In genomic region chr5:56357426-56357825, GRCh38 we compare ENCODE assay signal across 25 cellular contexts.
A peak's percentile ranks its signal among the peaks of the same experiment; 100 is the strongest.
DNase-seq lines count a peak whose midpoint lies in the region; ATAC-seq and TF ChIP-seq lines count a peak whose summit lies in the region.
"Had no signal": no experiment of that assay in that cellular context is flagged by ENCODE, and none has a peak within 500 bp of the region (broad histone marks: within the 10 kb centered on the region; RNA-seq: fewer than 3 reads in every experiment).

No MANE protein-coding gene starts in this region.

- TF ChIP-seq CTCF in nephron progenitor cell (IDR thresholded peaks at IDR 0.05) (no peak), CD14-positive monocyte (IDR thresholded peaks at IDR 0.05) (no peak)

- DNase-seq in HT-29 (ENCODE audit: low spot score) = peak; percentile 22
- peak; percentile 25 for DNase-seq in glomerular visceral epithelial cell (ENCODE audit: extremely low spot score)
- no peak for DNase-seq in nephron progenitor cell
- DNase-seq in NCI-H1694 treated with DMSO at 0.1 percent for 48 hours (lab: John Stamatoyannopoulos, UW) = no peak
- no peak for DNase-seq in CD14-positive monocyte (ENCODE audit: low spot score)
- DNase-seq in activated naive CD4-positive, alpha-beta T cell treated with anti-CD3 and anti-CD28 coated beads, Interleukin-2, amount 10 ng/mL, durations not matched to agents 7 days and 5 days = no peak
- DNase-seq: activated CD4-positive, alpha-beta T cell treated with anti-CD3 and anti-CD28 coated beads for 48 hours; activated gamma-delta T cell; activated T-cell treated with anti-CD3 and anti-CD28 coated beads, Interleukin-2, amount 50 U/mL, for 1 hour; cerebellar nuclear complex; gastrocnemius medialis; NCI-H1105; NCI-H2029; NCI-H526; NK-92 treated with Interleukin-12 subunit alpha and Interleukin-12 subunit beta, amount 100 ng/mL, for 24 hours; psoas muscle; SHP77; stimulated activated CD8-positive, alpha-beta memory T cell treated with anti-CD3 and anti-CD28 coated beads, Interleukin-4, amount 100 ng/mL, for 48 hours; stomach had no signal

- peak overlapping the region; percentile 84 for H3K27ac ChIP-seq in BLaER1
- H3K27ac ChIP-seq: gastrocnemius medialis, psoas muscle had no signal

- H3K4me3 Mint-ChIP-seq in nephron progenitor cell = no peak overlapping the region
- H3K4me3 Mint-ChIP-seq in CD14-positive monocyte = no peak overlapping the region
- H3K4me3 Mint-ChIP-seq in activated naive CD4-positive, alpha-beta T cell treated with anti-CD3 and anti-CD28 coated beads, Interleukin-2, amount 10 ng/mL, durations not matched to agents 7 days and 5 days = no peak overlapping the region
- H3K4me3 Mint-ChIP-seq: B cell; T-helper 2 cell treated with Interferon-gamma antibody and Interleukin-4, amounts not matched to agents 5 μg/mL and 100 μg/mL, for 36 hours had no signal

- H3K9ac ChIP-seq in BLaER1 = peak overlapping the region; percentile 62

- no peaks in the 10 kb centered on the region for H3K27me3 ChIP-seq in BLaER1
- H3K27me3 ChIP-seq: gastrocnemius medialis, stomach had no signal

- peaks cover 100% of the 10 kb centered on the region for H3K4me1 ChIP-seq in BLaER1
- H3K4me1 ChIP-seq: psoas muscle had no signal

- CTCF ChIA-PET in activated naive CD4-positive, alpha-beta T cell treated with anti-CD3 and anti-CD28 coated beads, Interleukin-2, amount 10 ng/mL, durations not matched to agents 7 days and 5 days (lab: Charles Lee) = interaction anchor here (1.5 kb wide), 1 partner anchor 10 kb away, joined by 3 read pairs; no protein-coding TSS in a partner anchor

- H3K27me3 Mint-ChIP-seq in nephron progenitor cell (ENCODE audit: low read depth, poor library complexity) (peaks cover 3% of the 10 kb centered on the region), CD14-positive monocyte (ENCODE audit: low read depth in 3 of 3) (peaks cover 1 to 11% (median 2%) of the 10 kb centered on the region in 3 donors)
- H3K27me3 Mint-ChIP-seq in activated naive CD4-positive, alpha-beta T cell treated with anti-CD3 and anti-CD28 coated beads, Interleukin-2, amount 10 ng/mL, durations not matched to agents 7 days and 5 days = peaks cover 13% of the 10 kb centered on the region
- H3K27me3 Mint-ChIP-seq: B cell had no signal

- no peaks in the 10 kb centered on the region for H4K20me1 ChIP-seq in BLaER1

- H3K27ac Mint-ChIP-seq in nephron progenitor cell (peak overlapping the region; percentile 86), CD14-positive monocyte (no peak overlapping the region)
- no peak overlapping the region for H3K27ac Mint-ChIP-seq in activated naive CD4-positive, alpha-beta T cell treated with anti-CD3 and anti-CD28 coated beads, Interleukin-2, amount 10 ng/mL, durations not matched to agents 7 days and 5 days
- H3K27ac Mint-ChIP-seq: B cell; T-helper 2 cell treated with Interferon-gamma antibody and Interleukin-4, amounts not matched to agents 5 μg/mL and 100 μg/mL, for 36 hours had no signal

- no peak overlapping the region for H3K4me3 ChIP-seq in BLaER1
- H3K4me3 ChIP-seq: gastrocnemius medialis, lung, PC-9, psoas muscle, stomach had no signal

- no peak for ATAC-seq in GM21381 (IDR thresholded peaks at IDR 0.05; ENCODE audit: unreplicated experiment)
- ATAC-seq: gastrocnemius medialis, psoas muscle had no signal

- H3K4me2 ChIP-seq in BLaER1 = peak overlapping the region; percentile 76

- peaks cover 10% of the 10 kb centered on the region for H3K9me3 ChIP-seq in BLaER1
- H3K9me3 ChIP-seq: gastrocnemius medialis, psoas muscle, stomach had no signal

- H3K36me3 ChIP-seq in BLaER1 = no peaks in the 10 kb centered on the region; the same call in 1 of the 2 replicates
- H3K36me3 ChIP-seq: gastrocnemius medialis, stomach had no signal

- H3K9me3 Mint-ChIP-seq in nephron progenitor cell = peaks cover 21% of the 10 kb centered on the region
- peaks cover 0 to 4% (median 2%) of the 10 kb centered on the region in 7 donors for H3K9me3 Mint-ChIP-seq in CD14-positive monocyte
- H3K9me3 Mint-ChIP-seq in activated naive CD4-positive, alpha-beta T cell treated with anti-CD3 and anti-CD28 coated beads, Interleukin-2, amount 10 ng/mL, durations not matched to agents 7 days and 5 days = no peaks in the 10 kb centered on the region

- intact Hi-C loops in CD14-positive monocyte (cut with micrococcal nuclease) = no loop called here

- H3K4me1 Mint-ChIP-seq in nephron progenitor cell (peaks cover 49% of the 10 kb centered on the region), CD14-positive monocyte (peaks cover 4% of the 10 kb centered on the region)
- H3K4me1 Mint-ChIP-seq in activated naive CD4-positive, alpha-beta T cell treated with anti-CD3 and anti-CD28 coated beads, Interleukin-2, amount 10 ng/mL, durations not matched to agents 7 days and 5 days = no peaks in the 10 kb centered on the region

- peaks cover 5% of the 10 kb centered on the region for H3K36me3 Mint-ChIP-seq in nephron progenitor cell (ENCODE audit: low read depth)
- H3K36me3 Mint-ChIP-seq in CD14-positive monocyte = no peaks in the 10 kb centered on the region
- no peaks in the 10 kb centered on the region for H3K36me3 Mint-ChIP-seq in activated naive CD4-positive, alpha-beta T cell treated with anti-CD3 and anti-CD28 coated beads, Interleukin-2, amount 10 ng/mL, durations not matched to agents 7 days and 5 days

Comparison
In these comparisons a context has a peak if more than half of its experiments do, and no peak if none do; other contexts are left out.
1. DNase-seq: peak in HT-29 (single experiment) and glomerular visceral epithelial cell (single experiment); none in nephron progenitor cell (single experiment), NCI-H1694 treated with DMSO at 0.1 percent for 48 hours (single experiment), CD14-positive monocyte (single experiment) and activated naive CD4-positive, alpha-beta T cell treated with anti-CD3 and anti-CD28 coated beads, Interleukin-2, amount 10 ng/mL, durations not matched to agents 7 days and 5 days (single experiment).